Comparison of ENCODE assay signal across 8 cellular contexts in genomic region chr7:18508441-18509427, GRCh38. TPM values are rescaled to one million over a fixed set of nuclear protein-coding genes. Genes with fewer than 3 reads are reported as not detected.
DNase-seq lines count a peak whose midpoint lies in the region; FAIRE-seq and TF ChIP-seq lines count a peak whose summit lies in the region.

No MANE protein-coding gene starts in this region.

- peak overlapping the region; percentile 45 for H3K27ac Mint-ChIP-seq in mesothelial cell of epicardium

- H3K9me2 ChIP-seq in GM23248 (ENCODE audit: insufficient read depth), result no peaks in the 10 kb centered on the region

- in situ Hi-C loops in GM23248 (cut with MboI), result no loop called here

- H3K27ac ChIP-seq in GM23248 (peak overlapping the region; percentile 96), breast epithelium (peak overlapping the region; percentile 76 to 79)

- H3K4me1 ChIP-seq in GM23248 (ENCODE audit: insufficient read depth) (peaks cover 55% of the 10 kb centered on the region), breast epithelium (no peaks in the 10 kb centered on the region)

- peaks cover 21% of the 10 kb centered on the region for H3F3A ChIP-seq in GM23248 (ENCODE audit: insufficient read depth)

- H3K4me3 Mint-ChIP-seq in mesothelial cell of epicardium, result no peak overlapping the region

- WGBS in GM23248 (ENCODE audit: low coverage in 1 of 2, low lambda C conversion rate in 2 of 2, missing lambda C conversion rate in 2 of 2), 2 experiments, result 44% methylated on average over 10 of the region's 10 CpGs

- peaks cover 3% of the 10 kb centered on the region for H3K9me3 Mint-ChIP-seq in mesothelial cell of epicardium

- peak overlapping the region; percentile 78 for H3K9ac ChIP-seq in GM23248

- peaks cover 2% of the 10 kb centered on the region for H3K4me1 Mint-ChIP-seq in mesothelial cell of epicardium

- H3K36me3 Mint-ChIP-seq in mesothelial cell of epicardium, result peaks cover 2% of the 10 kb centered on the region

- POLR2A ChIA-PET in HEK293T (lab: Yijun Ruan, JAX), result no interaction called here

- H3K9me3 ChIP-seq in GM23248 (ENCODE audit: low read depth) (no peaks in the 10 kb centered on the region), breast epithelium (no peaks in the 10 kb centered on the region)

- intact Hi-C loops in breast epithelium (cut with DNase I; ENCODE audit: low total_unique reads), result no loop called here

- DNase-seq in GM12891 (ENCODE audit: insufficient read length, low spot score) (no peak), GM23248 (peak; percentile 95), HuH-7.5 (ENCODE audit: low spot score) (peak; percentile 34), breast epithelium (ENCODE audit: low spot score in 2 of 2) (no peak), mesothelial cell of epicardium (ENCODE audit: low spot score in 2 of 2, unreplicated experiment in 2 of 2) (no peak), HEK293T (ENCODE audit: extremely low spot score) (no peak), NCI-H1092 treated with DMSO at 0.1 percent for 48 hours (lab: John Stamatoyannopoulos, UW) (no peak)
- DNase-seq in activated CD8-positive, alpha-beta memory T cell treated with anti-CD3 and anti-CD28 coated beads, Interleukin-2, amount 50 U/mL, for 48 hours, result no peak

- no peaks in the 10 kb centered on the region for H4K20me1 ChIP-seq in GM23248 (ENCODE audit: insufficient read depth)

- H3K36me3 ChIP-seq in GM23248 (ENCODE audit: low read depth) (no peaks in the 10 kb centered on the region; the same call in 1 of the 2 replicates), breast epithelium (no peaks in the 10 kb centered on the region)

- peak; percentile 62 for TF ChIP-seq POLR2A in GM12891 (IDR thresholded peaks at IDR 0.05; ENCODE audit: low read depth, low read length)
- no peak for TF ChIP-seq POLR2A in breast epithelium (IDR thresholded peaks at IDR 0.05)

- H3K27me3 ChIP-seq in GM23248 (replicated peaks; ENCODE audit: insufficient read depth) (no peaks in the 10 kb centered on the region), breast epithelium (no peaks in the 10 kb centered on the region)

- H3K27me3 Mint-ChIP-seq in mesothelial cell of epicardium (ENCODE audit: low read depth), result no peaks in the 10 kb centered on the region

- peak overlapping the region; percentile 86 for H3K4me2 ChIP-seq in GM23248 (ENCODE audit: unreplicated experiment)

- FAIRE-seq in GM12891 (lab: Jason Lieb, UNC), result peak; percentile 97

- no peak for TF ChIP-seq CTCF in breast epithelium (IDR thresholded peaks at IDR 0.05)
- TF ChIP-seq CTCF in mesothelial cell of epicardium (IDR thresholded peaks at IDR 0.05; ENCODE audit: unreplicated experiment), result no peak

- peak overlapping the region; percentile 65 for H3K4me3 ChIP-seq in GM23248
- H3K4me3 ChIP-seq in breast epithelium, result peak overlapping the region in 1 of 3 donors; percentile 9

- CTCF ChIA-PET in HEK293T (lab: Yijun Ruan, JAX), result interaction anchor here (0.6 kb wide), 1 partner anchor 38 kb away, joined by 3 read pairs; no protein-coding TSS in a partner anchor

- peak overlapping the region; percentile 64 for H2AFZ ChIP-seq in GM23248

- peaks cover 5% of the 10 kb centered on the region; the same call in 1 of the 2 replicates for H3K79me2 ChIP-seq in GM23248 (ENCODE audit: insufficient read depth)

TF ChIP-seq in GM12891, 5 proteins besides CTCF, POLR2A, EP300 and RAD21:
- TF ChIP-seq POLR2AphosphoS5 (IDR thresholded peaks at IDR 0.05; ENCODE audit: low read depth, low read length), result peak; percentile 50; the same call in 1 of the 2 replicates
- TF ChIP-seq TAF1 (IDR thresholded peaks at IDR 0.05; ENCODE audit: low read depth, low read length), result no peak
- no peak for TF ChIP-seq PAX5 (IDR thresholded peaks at IDR 0.05; ENCODE audit: insufficient read depth, low read length, severe bottlenecking)
- TF ChIP-seq SPI1 (IDR thresholded peaks at IDR 0.05; ENCODE audit: low read depth, low read length), result peak; percentile 22; the same call in 1 of the 2 replicates

TF ChIP-seq in HEK293T, 16 proteins besides CTCF, POLR2A, EP300 and RAD21:
- no peak for TF ChIP-seq ELF4 (IDR thresholded peaks at IDR 0.05)
- TF ChIP-seq LEF1 (IDR thresholded peaks at IDR 0.05; ENCODE audit: borderline replicate concordance), result no peak
- TF ChIP-seq SUZ12 (IDR thresholded peaks at IDR 0.05), result no peak
- TF ChIP-seq SP1 (IDR thresholded peaks at IDR 0.05), result no peak
- TF ChIP-seq CTBP1 (IDR thresholded peaks at IDR 0.05; ENCODE audit: borderline replicate concordance), result no peak
- TF ChIP-seq BHLHE40 (IDR thresholded peaks at IDR 0.05; ENCODE audit: borderline replicate concordance), result no peak
- TF ChIP-seq ZNF384 (IDR thresholded peaks at IDR 0.05), result no peak
- TF ChIP-seq NFRKB (IDR thresholded peaks at IDR 0.05), result no peak
- no peak for TF ChIP-seq TARDBP (IDR thresholded peaks at IDR 0.05)
- no peak for TF ChIP-seq HDGF (IDR thresholded peaks at IDR 0.05; ENCODE audit: borderline replicate concordance)
- TF ChIP-seq ARNT (IDR thresholded peaks at IDR 0.05), result no peak

RNA-seq across cellular contexts. Expression of gene HDAC9, which starts 13.2 kb away (rescaled TPM):
- 5.8 TPM for polyA plus RNA-seq in GM12891 (2012; ENCODE audit: low read depth, missing spikeins)
- 1.6 and 2.1 TPM in 2 replicates for total RNA-seq in GM23248 (2014; rRNA removed; shearing (Covaris generic))
- 1.5 and 1.6 TPM in 2 replicates for polyA plus RNA-seq in GM23248 (2016; fragmentation: Nextera tagmentation; extraction: Ambion mirVana)
- total RNA-seq in breast epithelium (10 to 100 TPM in 1 of 3 donors, 1 to 10 TPM in 2; 7.2 to 27.5 (median 7.3) TPM), mesothelial cell of epicardium (32.2 to 37.4 TPM (median 35.9 TPM) in 3 replicates)

Comparison
In these comparisons a context has a peak if more than half of its experiments do, and no peak if none do; other contexts are left out.
1. DNase-seq: peak in GM23248 (single experiment) and HuH-7.5 (single experiment); none in GM12891 (single experiment), breast epithelium (0 of 2), mesothelial cell of epicardium (0 of 2), activated CD8-positive, alpha-beta memory T cell treated with anti-CD3 and anti-CD28 coated beads, Interleukin-2, amount 50 U/mL, for 48 hours (single experiment), HEK293T (single experiment) and NCI-H1092 treated with DMSO at 0.1 percent for 48 hours (single experiment).